Comparison of ENCODE assay signal across 8 cellular contexts in the genomic region with DNA sequence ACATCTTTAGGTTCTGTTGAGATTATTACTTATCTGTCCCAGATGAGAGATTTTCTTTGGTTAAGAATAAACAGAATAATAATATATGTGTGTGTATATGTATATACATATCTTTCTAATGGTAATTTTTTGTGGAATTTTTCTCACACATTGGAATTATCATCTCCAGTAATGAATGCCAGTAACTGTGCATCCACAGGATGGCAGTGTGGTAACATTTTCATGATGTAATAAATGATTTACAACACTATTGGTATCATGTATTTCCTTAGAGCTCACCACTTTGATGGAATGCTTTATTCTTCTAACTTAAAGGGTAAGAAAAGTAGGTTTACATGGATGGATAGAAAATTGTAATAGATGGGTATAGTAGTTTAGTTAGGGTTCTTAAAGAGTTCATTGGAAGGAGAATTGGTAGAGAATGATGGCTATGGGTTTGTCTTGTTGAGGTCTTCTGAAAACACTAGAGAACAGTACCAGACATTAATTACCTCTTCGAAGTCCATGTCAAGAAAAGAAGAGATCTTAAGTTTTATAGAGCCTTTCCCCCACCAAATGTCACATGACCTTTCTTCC.
DNase-seq lines count a peak whose midpoint lies in the region; ATAC-seq and TF ChIP-seq lines count a peak whose summit lies in the region.

No MANE protein-coding gene starts in this region.

- H3K4me1 Mint-ChIP-seq in nephron (peaks cover 6% of the 10 kb centered on the region), glutamatergic neuron (ENCODE audit: low read depth, unreplicated experiment) (no peaks in the 10 kb centered on the region)

- H3K27me3 Mint-ChIP-seq in nephron (ENCODE audit: low read depth) (no peaks in the 10 kb centered on the region), glutamatergic neuron (ENCODE audit: unreplicated experiment) (no peaks in the 10 kb centered on the region)

- H3K4me3 Mint-ChIP-seq in nephron (no peak overlapping the region), glutamatergic neuron (ENCODE audit: unreplicated experiment) (no peak overlapping the region)

- H3K36me3 ChIP-seq in DOHH2 (ENCODE audit: control insufficient read depth, low read length): peaks cover 54% of the 10 kb centered on the region

- H3K36me3 Mint-ChIP-seq in nephron (ENCODE audit: low read depth) (peaks cover 75% of the 10 kb centered on the region), glutamatergic neuron (ENCODE audit: unreplicated experiment) (peaks cover 21% of the 10 kb centered on the region)

- no peak overlapping the region for H3K27ac ChIP-seq in DOHH2 (ENCODE audit: low read depth, low read length)

- ATAC-seq in GM21381 (IDR thresholded peaks at IDR 0.05; ENCODE audit: unreplicated experiment): no peak

- no peaks in the 10 kb centered on the region for H3F3A ChIP-seq in DOHH2 (ENCODE audit: control insufficient read depth, insufficient read depth)

- peaks cover 15% of the 10 kb centered on the region for H3K9me3 ChIP-seq in DOHH2 (ENCODE audit: control insufficient read depth, insufficient read depth, low read length)

- DNase-seq in MV-4-11 (lab: John Stamatoyannopoulos, UW) (peak; percentile 21), dermis blood vessel endothelial cell (peak; percentile 78), putamen (ENCODE audit: low spot score) (no peak), glutamatergic neuron (no peak)
- no peak for DNase-seq in activated T-cell treated with anti-CD3 and anti-CD28 coated beads, Interleukin-2, amount 50 U/mL, for 1 hour

- no peak overlapping the region for H3K4me3 ChIP-seq in DOHH2 (ENCODE audit: low read length)

- H3K27me3 ChIP-seq in DOHH2 (ENCODE audit: control insufficient read depth, low read length): no peaks in the 10 kb centered on the region

- peaks cover 27% of the 10 kb centered on the region for H3K9me3 Mint-ChIP-seq in nephron
- peaks cover 9% of the 10 kb centered on the region for H3K9me3 Mint-ChIP-seq in glutamatergic neuron (ENCODE audit: unreplicated experiment)

- H3K79me2 ChIP-seq in DOHH2 (ENCODE audit: control insufficient read depth, low read length): peaks cover 47% of the 10 kb centered on the region

- H3K27ac Mint-ChIP-seq in nephron (no peak overlapping the region), glutamatergic neuron (ENCODE audit: unreplicated experiment) (no peak overlapping the region)

- no peaks in the 10 kb centered on the region for H3K9me2 ChIP-seq in DOHH2 (replicated peaks; ENCODE audit: control insufficient read depth, low read length)

- H3K4me1 ChIP-seq in DOHH2 (ENCODE audit: control insufficient read depth, low read length): peaks cover 12% of the 10 kb centered on the region

- no peaks in the 10 kb centered on the region for H4K20me1 ChIP-seq in DOHH2 (ENCODE audit: control insufficient read depth, insufficient read depth, low read depth, low read length)

- TF ChIP-seq CTCF in DOHH2 (IDR thresholded peaks at IDR 0.05; ENCODE audit: low read depth, low read length, poor library complexity, severe bottlenecking) (peak; percentile 53), nephron (IDR thresholded peaks at IDR 0.05; ENCODE audit: unreplicated experiment in 3 of 3) (peak; percentile 13 to 49 (median 19)), glutamatergic neuron (IDR thresholded peaks at IDR 0.05; ENCODE audit: partially characterized antibody, unreplicated experiment) (no peak)

- H3K4me2 ChIP-seq in DOHH2 (ENCODE audit: low read length): no peak overlapping the region

Comparison
In these comparisons a context has a peak if more than half of its experiments do, and no peak if none do; other contexts are left out.
1. DNase-seq: peak in MV-4-11 (single experiment) and dermis blood vessel endothelial cell (single experiment); none in putamen (single experiment), activated T-cell treated with anti-CD3 and anti-CD28 coated beads, Interleukin-2, amount 50 U/mL, for 1 hour (single experiment) and glutamatergic neuron (single experiment).